ENCODE assay signal across 9 cellular contexts in genomic region chr4:69617083-69617694, GRCh38. TPM values are rescaled to one million over a fixed set of nuclear protein-coding genes. Genes with fewer than 3 reads are reported as not detected.
DNase-seq lines count a peak whose midpoint lies in the region; TF ChIP-seq lines count a peak whose summit lies in the region.
"Had no signal": no experiment of that assay in that cellular context is flagged by ENCODE, and none has a peak within 500 bp of the region (broad histone marks: within the 10 kb centered on the region; RNA-seq: fewer than 3 reads in every experiment).

No MANE protein-coding gene starts in this region.

- H3K79me1 ChIP-seq in mesendoderm (ENCODE audit: low read length): no peaks in the 10 kb centered on the region

- no peak overlapping the region for H2BK120ac ChIP-seq in mesendoderm (ENCODE audit: low read depth, low read length)

- H3K36me3 ChIP-seq in DOHH2 (ENCODE audit: control insufficient read depth, low read length) (no peaks in the 10 kb centered on the region), mesendoderm (ENCODE audit: control insufficient read depth, insufficient read depth, low read length) (no peaks in the 10 kb centered on the region)

- no peaks in the 10 kb centered on the region for H3K4me1 ChIP-seq in DOHH2 (ENCODE audit: control insufficient read depth, low read length)
- no peaks in the 10 kb centered on the region for H3K4me1 ChIP-seq in mesendoderm (ENCODE audit: control insufficient read depth, low read depth, low read length)

- no peak overlapping the region for H2BK5ac ChIP-seq in mesendoderm (ENCODE audit: low read length)

- in situ Hi-C loops in astrocyte of the cerebellum (cut with HindIII; ENCODE audit: low sequenced_read_pairs): loop anchor here (10.0 kb wide), 1 partner anchor 292 kb away; no protein-coding TSS in a partner anchor

- no peaks in the 10 kb centered on the region for H3K9me2 ChIP-seq in DOHH2 (replicated peaks; ENCODE audit: control insufficient read depth, low read length)

- H2BK15ac ChIP-seq in mesendoderm (replicated peaks; ENCODE audit: low read depth): no peak overlapping the region

- no peak overlapping the region for H3K4ac ChIP-seq in mesendoderm (ENCODE audit: low read depth, low read length)

- H3K4me2 ChIP-seq in DOHH2 (ENCODE audit: low read length) (no peak overlapping the region), mesendoderm (ENCODE audit: low read length) (no peak overlapping the region)

- H3K9ac ChIP-seq in mesendoderm (ENCODE audit: low read length): no peak overlapping the region

- H3K9me3 ChIP-seq in DOHH2 (ENCODE audit: control insufficient read depth, insufficient read depth, low read length): no peaks in the 10 kb centered on the region

- no peak overlapping the region for H3K56ac ChIP-seq in mesendoderm (ENCODE audit: low read length)

- H2AK5ac ChIP-seq in mesendoderm (ENCODE audit: low read length): no peak overlapping the region

- H3K18ac ChIP-seq in mesendoderm (ENCODE audit: low read length): no peak overlapping the region

- 100% methylated on average over 2 of the region's 6 CpGs for WGBS in mesendoderm (ENCODE audit: extremely low coverage, insufficient coverage, low lambda C conversion rate)

- TF ChIP-seq CTCF in DOHH2 (IDR thresholded peaks at IDR 0.05; ENCODE audit: low read depth, low read length, poor library complexity, severe bottlenecking) (peak; percentile 54), astrocyte of the cerebellum (IDR thresholded peaks at IDR 0.05; ENCODE audit: low read depth, low read length, missing control alignments) (peak; percentile 56)

- no peaks in the 10 kb centered on the region for H3K27me3 ChIP-seq in DOHH2 (ENCODE audit: control insufficient read depth, low read length)
- no peaks in the 10 kb centered on the region for H3K27me3 ChIP-seq in mesendoderm (ENCODE audit: insufficient read depth, low read length, poor library complexity)

- H3F3A ChIP-seq in DOHH2 (ENCODE audit: control insufficient read depth, insufficient read depth): no peaks in the 10 kb centered on the region

- no peak overlapping the region for H3K23ac ChIP-seq in mesendoderm (ENCODE audit: low read length)

- H4K8ac ChIP-seq in mesendoderm (ENCODE audit: low read depth, low read length): no peak overlapping the region

- DNase-seq in Kasumi-1 (lab: John Stamatoyannopoulos, UW) (peak; percentile 64 to 78), astrocyte of the cerebellum (ENCODE audit: low read depth) (peak; percentile 56), mesendoderm (peak; percentile 60), middle frontal gyrus (ENCODE audit: extremely low spot score, low spot score) (no peak), OCI-M2 (lab: John Stamatoyannopoulos, UW; ENCODE audit: unreplicated experiment) (no peak)
- no peak for DNase-seq in stimulated activated CD4-positive, alpha-beta T cell treated with anti-CD3 and anti-CD28 coated beads, Interleukin-4, amount 100 ng/mL, for 1 hour
- no peak for DNase-seq in activated CD4-positive, alpha-beta T cell treated with anti-CD3 and anti-CD28 coated beads, Interleukin-2, amount 50 U/mL, for 1 hour

- H3K79me2 ChIP-seq in DOHH2 (ENCODE audit: control insufficient read depth, low read length): no peaks in the 10 kb centered on the region
- no peaks in the 10 kb centered on the region for H3K79me2 ChIP-seq in mesendoderm (ENCODE audit: control insufficient read depth, insufficient read depth, low read length)

- H4K20me1 ChIP-seq in DOHH2 (ENCODE audit: control insufficient read depth, insufficient read depth, low read depth, low read length): no peaks in the 10 kb centered on the region

- H3K27ac ChIP-seq in DOHH2 (ENCODE audit: low read depth, low read length) (no peak overlapping the region), mesendoderm (ENCODE audit: low read depth, low read length) (no peak overlapping the region)

- no peak overlapping the region for H4K5ac ChIP-seq in mesendoderm (ENCODE audit: low read length)

- H3K4me3 ChIP-seq in DOHH2 (ENCODE audit: low read length): no peak overlapping the region
- H3K4me3 ChIP-seq in astrocyte of the cerebellum (ENCODE audit: low read depth, low read length): no peak overlapping the region
- H3K4me3 ChIP-seq in mesendoderm (ENCODE audit: low read length): no peak overlapping the region

RNA-seq across cellular contexts. Expression of gene UGT2A2, which starts 22.3 kb away (rescaled TPM):
- not detected for polyA plus RNA-seq in mesendoderm (2013, experiment 1 of 2)
- polyA plus RNA-seq in mesendoderm (2013, experiment 2 of 2): not detected
- polyA plus RNA-seq: urinary bladder had no signal

RNA-seq across cellular contexts. Expression of gene UGT2A1, which starts 35.9 kb away (rescaled TPM):
- polyA plus RNA-seq in mesendoderm (2013, experiment 1 of 2): 0.03 TPM
- 0.04 TPM for polyA plus RNA-seq in mesendoderm (2013, experiment 2 of 2)
- polyA plus RNA-seq: urinary bladder had no signal

Comparison
In these comparisons a context has a peak if more than half of its experiments do, and no peak if none do; other contexts are left out.
1. DNase-seq: peak in Kasumi-1 (2 of 2), astrocyte of the cerebellum (single experiment) and mesendoderm (single experiment); none in middle frontal gyrus (single experiment), OCI-M2 (single experiment), stimulated activated CD4-positive, alpha-beta T cell treated with anti-CD3 and anti-CD28 coated beads, Interleukin-4, amount 100 ng/mL, for 1 hour (single experiment) and activated CD4-positive, alpha-beta T cell treated with anti-CD3 and anti-CD28 coated beads, Interleukin-2, amount 50 U/mL, for 1 hour (single experiment).